In the genomic region with DNA sequence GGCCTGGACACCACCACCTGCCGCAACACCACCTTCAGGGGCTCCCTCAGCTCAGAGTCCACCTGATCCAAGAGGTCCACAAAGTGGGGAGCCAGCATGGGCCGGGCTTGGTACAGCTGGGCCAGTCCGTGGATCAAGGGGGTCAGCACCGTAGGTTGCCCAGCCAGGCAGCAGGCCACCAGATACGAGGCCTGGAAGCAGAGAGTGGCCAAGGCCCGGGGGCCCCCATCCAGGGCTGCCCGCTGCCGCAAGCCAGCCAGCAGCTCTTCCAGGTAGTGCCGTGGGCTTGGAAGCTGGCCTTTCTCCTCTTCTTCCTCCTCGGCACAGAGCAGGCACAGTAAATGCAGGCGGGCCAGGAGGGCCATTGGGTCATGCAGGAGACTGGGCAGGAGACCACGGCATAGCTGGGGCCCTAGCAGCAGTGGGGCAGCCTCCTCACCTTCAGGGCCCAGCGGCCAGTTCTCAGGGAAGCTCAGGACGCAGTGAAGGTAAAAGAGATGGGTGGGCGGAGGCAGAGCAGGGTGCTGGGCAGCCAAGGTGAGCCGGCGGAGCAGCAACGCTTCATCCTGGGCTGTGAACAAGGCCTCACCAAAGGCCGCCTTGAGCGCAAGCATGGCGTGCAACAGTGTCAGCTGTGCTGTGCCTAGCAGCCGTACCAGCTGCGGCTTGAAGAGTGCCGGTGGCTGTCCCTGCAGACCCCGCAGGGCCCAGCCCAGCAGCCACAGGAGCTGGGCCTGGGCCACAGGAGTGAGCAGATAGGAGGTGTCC, we compare ENCODE assay signal across 9 cellular contexts. TPM values are rescaled to one million over a fixed set of nuclear protein-coding genes. Genes with fewer than 3 reads are reported as not detected.
DNase-seq lines count a peak whose midpoint lies in the region; ATAC-seq and TF ChIP-seq lines count a peak whose summit lies in the region.
"Had no signal": no experiment of that assay in that cellular context is flagged by ENCODE, and none has a peak within 500 bp of the region (broad histone marks: within the 10 kb centered on the region; RNA-seq: fewer than 3 reads in every experiment).

No MANE protein-coding gene starts in this region.

- peaks cover 4% of the 10 kb centered on the region for H3K27me3 Mint-ChIP-seq in activated T-cell treated with anti-CD3 and anti-CD28 coated beads, Interleukin-2, amount 50 U/mL, for 24 hours
- H3K27me3 Mint-ChIP-seq in activated naive CD8-positive, alpha-beta T cell treated with anti-CD3 and anti-CD28 coated beads, Interleukin-2, amount 50 U/mL, for 24 hours = peaks cover 11% of the 10 kb centered on the region

- no peak overlapping the region for H3K27ac Mint-ChIP-seq in activated T-cell treated with anti-CD3 and anti-CD28 coated beads, Interleukin-2, amount 50 U/mL, for 24 hours
- H3K27ac Mint-ChIP-seq in activated naive CD8-positive, alpha-beta T cell treated with anti-CD3 and anti-CD28 coated beads, Interleukin-2, amount 50 U/mL, for 24 hours = no peak overlapping the region

- H3K36me3 Mint-ChIP-seq in activated T-cell treated with anti-CD3 and anti-CD28 coated beads, Interleukin-2, amount 50 U/mL, for 24 hours (ENCODE audit: low read depth) = peaks cover 37% of the 10 kb centered on the region
- peaks cover 2% of the 10 kb centered on the region for H3K36me3 Mint-ChIP-seq in activated naive CD8-positive, alpha-beta T cell treated with anti-CD3 and anti-CD28 coated beads, Interleukin-2, amount 50 U/mL, for 24 hours (ENCODE audit: low read depth)

- no peak for TF ChIP-seq RAD21 in liver (IDR thresholded peaks at IDR 0.05)

- no peak for TF ChIP-seq CTCF in liver (IDR thresholded peaks at IDR 0.05; ENCODE audit: low read depth, low read length, missing input control)
- no peak for TF ChIP-seq CTCF in tibial nerve (IDR thresholded peaks at IDR 0.05)

- H3K36me3 ChIP-seq in liver (ENCODE audit: control insufficient read depth in 4 of 4, insufficient read depth in 3 of 4, low read depth in 1 of 4, low read length in 3 of 4) = peaks cover 0 to 6% (median 0%) of the 10 kb centered on the region in 4 donors
- H3K36me3 ChIP-seq in tibial nerve = peaks cover 0 to 30% (median 0%) of the 10 kb centered on the region in 3 donors

- H3K9ac ChIP-seq in liver (ENCODE audit: low read depth in 1 of 2, low read length in 2 of 2) = peak overlapping the region in 1 of 2 donors; percentile 19

- DNase-seq in activated T-cell treated with anti-CD3 and anti-CD28 coated beads, Interleukin-2, amount 50 U/mL, for 24 hours = no peak
- DNase-seq in activated T-cell treated with anti-CD3 and anti-CD28 coated beads, Interleukin-2, amount 50 U/mL, for 1 hour = no peak
- DNase-seq in activated naive CD8-positive, alpha-beta T cell treated with anti-CD3 and anti-CD28 coated beads, Interleukin-2, amount 50 U/mL, for 24 hours = no peak
- DNase-seq in tibial nerve (ENCODE audit: low spot score in 2 of 2) = no peak
- no peak for DNase-seq in putamen (ENCODE audit: low spot score)
- no peak for DNase-seq in NCI-H1105 (lab: John Stamatoyannopoulos, UW)
- no peak for DNase-seq in NCI-H2196 (lab: John Stamatoyannopoulos, UW; ENCODE audit: unreplicated experiment)
- DNase-seq: COR-L47 had no signal

- H3K9me3 Mint-ChIP-seq in activated T-cell treated with anti-CD3 and anti-CD28 coated beads, Interleukin-2, amount 50 U/mL, for 24 hours = no peaks in the 10 kb centered on the region
- no peaks in the 10 kb centered on the region for H3K9me3 Mint-ChIP-seq in activated naive CD8-positive, alpha-beta T cell treated with anti-CD3 and anti-CD28 coated beads, Interleukin-2, amount 50 U/mL, for 24 hours

- peak overlapping the region; percentile 87 for H3K4me3 Mint-ChIP-seq in activated T-cell treated with anti-CD3 and anti-CD28 coated beads, Interleukin-2, amount 50 U/mL, for 24 hours
- H3K4me3 Mint-ChIP-seq in activated naive CD8-positive, alpha-beta T cell treated with anti-CD3 and anti-CD28 coated beads, Interleukin-2, amount 50 U/mL, for 24 hours = peak overlapping the region; percentile 86

- ATAC-seq in activated naive CD8-positive, alpha-beta T cell treated with anti-CD3 and anti-CD28 coated beads, Interleukin-2, amount 50 U/mL, for 24 hours = no peak

- H3K9me3 ChIP-seq in liver (ENCODE audit: control insufficient read depth in 4 of 4, low read length in 3 of 4) = no peaks in the 10 kb centered on the region
- H3K9me3 ChIP-seq in tibial nerve = no peaks in the 10 kb centered on the region

- 96% methylated on average over 25 of the region's 25 CpGs for WGBS in liver
- WGBS in tibial nerve, 2 donors = 93 to 97% methylated on average over 11 to 24 of the region's 25 CpGs

- TF ChIP-seq POLR2A in tibial nerve (IDR thresholded peaks at IDR 0.05) = no peak

- H3K4me3 ChIP-seq in liver (ENCODE audit: low read depth in 1 of 3, low read length in 3 of 3) (peak overlapping the region in 2 of 3 donors; percentile 27 to 92), tibial nerve (peak overlapping the region in 3 of 4 donors; percentile 91 to 92 (median 91))

- no peaks in the 10 kb centered on the region for H3K27me3 ChIP-seq in liver (ENCODE audit: control insufficient read depth in 4 of 4, insufficient read depth in 4 of 4, low read length in 3 of 4)
- no peaks in the 10 kb centered on the region for H3K27me3 ChIP-seq in tibial nerve

- no peak for TF ChIP-seq EP300 in tibial nerve (IDR thresholded peaks at IDR 0.05)

- H3K27ac ChIP-seq in liver (ENCODE audit: low read depth in 1 of 2, low read length in 2 of 2) (no peak overlapping the region), tibial nerve (peak overlapping the region in 1 of 4 donors; percentile 77)

- H3K4me1 ChIP-seq in liver (ENCODE audit: control insufficient read depth in 4 of 4, insufficient read depth in 4 of 4, low read length in 3 of 4) (peaks cover 4 to 19% (median 18%) of the 10 kb centered on the region in 4 donors), tibial nerve (peaks cover 0 to 33% (median 12%) of the 10 kb centered on the region in 4 donors)

- H3K4me1 Mint-ChIP-seq in activated T-cell treated with anti-CD3 and anti-CD28 coated beads, Interleukin-2, amount 50 U/mL, for 24 hours (ENCODE audit: low read depth) = peaks cover 35% of the 10 kb centered on the region
- peaks cover 29% of the 10 kb centered on the region for H3K4me1 Mint-ChIP-seq in activated naive CD8-positive, alpha-beta T cell treated with anti-CD3 and anti-CD28 coated beads, Interleukin-2, amount 50 U/mL, for 24 hours

TF ChIP-seq in liver, 16 proteins besides CTCF, POLR2A, EP300 and RAD21:
- TF ChIP-seq, protein P1, sequence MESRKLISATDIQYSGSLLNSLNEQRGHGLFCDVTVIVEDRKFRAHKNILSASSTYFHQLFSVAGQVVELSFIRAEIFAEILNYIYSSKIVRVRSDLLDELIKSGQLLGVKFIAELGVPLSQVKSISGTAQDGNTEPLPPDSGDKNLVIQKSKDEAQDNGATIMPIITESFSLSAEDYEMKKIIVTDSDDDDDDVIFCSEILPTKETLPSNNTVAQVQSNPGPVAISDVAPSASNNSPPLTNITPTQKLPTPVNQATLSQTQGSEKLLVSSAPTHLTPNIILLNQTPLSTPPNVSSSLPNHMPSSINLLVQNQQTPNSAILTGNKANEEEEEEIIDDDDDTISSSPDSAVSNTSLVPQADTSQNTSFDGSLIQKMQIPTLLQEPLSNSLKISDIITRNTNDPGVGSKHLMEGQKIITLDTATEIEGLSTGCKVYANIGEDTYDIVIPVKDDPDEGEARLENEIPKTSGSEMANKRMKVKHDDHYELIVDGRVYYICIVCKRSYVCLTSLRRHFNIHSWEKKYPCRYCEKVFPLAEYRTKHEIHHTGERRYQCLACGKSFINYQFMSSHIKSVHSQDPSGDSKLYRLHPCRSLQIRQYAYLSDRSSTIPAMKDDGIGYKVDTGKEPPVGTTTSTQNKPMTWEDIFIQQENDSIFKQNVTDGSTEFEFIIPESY (IDR thresholded peaks at IDR 0.05) = no peak

RNA-seq across cellular contexts. Expression of a gene that starts 1.7 kb away (rescaled TPM):
- 10 to 100 TPM in 1 of 2 donors, 1 to 10 TPM in 1; 4.7 to 10.8 TPM for total RNA-seq in liver
- 1 to 10 TPM; 2.0 to 5.2 TPM for polyA plus RNA-seq in liver
- 10 to 100 TPM; 12.7 to 27.5 (median 18.8) TPM for total RNA-seq in tibial nerve

RNA-seq across cellular contexts. Expression of a gene that starts 7.8 kb away (rescaled TPM):
- total RNA-seq in liver (under 1 TPM in 1 of 2 donors, not detected in 1; 0.05 TPM), tibial nerve (not detected)
- not detected for polyA plus RNA-seq in liver

RNA-seq across cellular contexts. Expression of a gene that starts 54.7 kb away (rescaled TPM):
- under 1 TPM; under 0.01 to 0.09 TPM for total RNA-seq in liver
- polyA plus RNA-seq in liver = under 1 TPM; 0.02 to 0.38 TPM
- total RNA-seq in tibial nerve = 1 to 10 TPM in 2 of 4 donors, under 1 TPM in 1, not detected in 1; 0.78 to 2.5 (median 1.5) TPM

RNA-seq across cellular contexts. Expression of a gene that starts 58.5 kb away (rescaled TPM):
- total RNA-seq in liver (10 to 100 TPM; 20.5 to 32.4 TPM), tibial nerve (100 to 1,000 TPM; 142 to 197 (median 152) TPM)
- polyA plus RNA-seq in liver = 10 to 100 TPM; 45.7 to 72.1 TPM
